Comparison of ENCODE assay signal across 10 cellular contexts in the genomic region with DNA sequence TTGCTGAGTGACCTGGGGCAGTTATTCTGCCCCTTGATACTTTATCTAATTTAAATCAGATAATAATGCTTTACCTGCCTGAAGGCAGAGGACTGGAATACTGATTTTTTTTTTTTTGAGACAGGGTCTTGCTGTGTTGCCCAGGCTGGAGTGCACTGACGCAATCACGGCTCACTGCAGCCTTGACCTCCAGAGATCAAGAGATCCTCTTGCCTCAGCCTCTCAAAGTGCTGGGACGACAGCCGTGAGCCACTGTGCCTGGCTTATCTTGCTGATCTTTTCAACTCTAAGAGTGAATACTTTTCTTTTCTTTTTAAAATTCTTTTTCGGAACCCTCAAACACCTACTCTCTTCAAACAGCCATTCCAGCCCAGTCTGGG. TPM values are rescaled to one million over a fixed set of nuclear protein-coding genes. Genes with fewer than 3 reads are reported as not detected.
DNase-seq lines count a peak whose midpoint lies in the region; ATAC-seq, FAIRE-seq and TF ChIP-seq lines count a peak whose summit lies in the region.
"Had no signal": no experiment of that assay in that cellular context is flagged by ENCODE, and none has a peak within 500 bp of the region (broad histone marks: within the 10 kb centered on the region; RNA-seq: fewer than 3 reads in every experiment).

No MANE protein-coding gene starts in this region.

- H3K36me3 Mint-ChIP-seq in central memory CD8-positive, alpha-beta T cell (ENCODE audit: insufficient read depth): peaks cover 4% of the 10 kb centered on the region
- H3K36me3 Mint-ChIP-seq in nephron (ENCODE audit: low read depth): no peaks in the 10 kb centered on the region

- no peaks in the 10 kb centered on the region for H3K36me3 ChIP-seq in HUES64 (ENCODE audit: insufficient read depth, low read length)
- H3K36me3 ChIP-seq: prostate gland had no signal

- H3K27ac ChIP-seq in A549: no peak overlapping the region
- H3K27ac ChIP-seq in HUES64 (ENCODE audit: low read depth, low read length): no peak overlapping the region
- H3K27ac ChIP-seq: HL-60, prostate gland had no signal

- ATAC-seq in A549 (no peak), GM21390 (IDR thresholded peaks at IDR 0.05; ENCODE audit: unreplicated experiment) (no peak), HG03432 (IDR thresholded peaks at IDR 0.05; ENCODE audit: unreplicated experiment) (no peak)
- ATAC-seq in central memory CD8-positive, alpha-beta T cell (replicated peaks; ENCODE audit: extremely low read depth, poor library complexity, severe bottlenecking): no peak

- TF ChIP-seq EP300 in A549 (IDR thresholded peaks at IDR 0.05): no peak

- H3K4me2 ChIP-seq in A549: peak overlapping the region; percentile 87

- FAIRE-seq in A549 (lab: Jason Lieb, UNC): no peak

- TF ChIP-seq CTCF in A549 (IDR thresholded peaks at IDR 0.05): no peak
- TF ChIP-seq CTCF in nephron (IDR thresholded peaks at IDR 0.05; ENCODE audit: unreplicated experiment in 3 of 3): no peak

- H3K27ac Mint-ChIP-seq in central memory CD8-positive, alpha-beta T cell (ENCODE audit: low read depth): no peak overlapping the region
- peak overlapping the region in 1 of 3 experiments; percentile 21 for H3K27ac Mint-ChIP-seq in nephron

- CTCF ChIA-PET in A549 (lab: Yijun Ruan, JAX): no interaction called here

- H3K9me3 ChIP-seq in A549: no peaks in the 10 kb centered on the region
- H3K9me3 ChIP-seq in HUES64 (ENCODE audit: insufficient read depth, low read depth, low read length): no peaks in the 10 kb centered on the region
- H3K9me3 ChIP-seq: prostate gland had no signal

- H3K4me1 Mint-ChIP-seq in central memory CD8-positive, alpha-beta T cell: peaks cover 33% of the 10 kb centered on the region
- H3K4me1 Mint-ChIP-seq in nephron: peaks cover 36% of the 10 kb centered on the region

- peaks cover 41% of the 10 kb centered on the region for H3K27me3 ChIP-seq in HUES64 (ENCODE audit: insufficient read depth, low read length)

- H3K9ac ChIP-seq in HUES64 (ENCODE audit: low read depth, low read length): no peak overlapping the region

- DNase-seq in A549 (ENCODE audit: low read depth in 1 of 2, low spot score in 1 of 2): no peak
- no peak for DNase-seq in central memory CD8-positive, alpha-beta T cell (ENCODE audit: low spot score in 2 of 2)
- DNase-seq in activated effector memory CD4-positive, alpha-beta T cell treated with Interleukin-2 at 50 U/mL for 16 hours: no peak
- DNase-seq in C1 segment of cervical spinal cord (lab: John Stamatoyannopoulos, UW): no peak

- TF ChIP-seq RAD21 in A549 (conservative IDR thresholded peaks at IDR 0.05 in 1 of 2, IDR thresholded peaks at IDR 0.05 in 1 of 2): no peak

- no peaks in the 10 kb centered on the region for H3K27me3 Mint-ChIP-seq in central memory CD8-positive, alpha-beta T cell
- peaks cover 72% of the 10 kb centered on the region for H3K27me3 Mint-ChIP-seq in nephron (ENCODE audit: low read depth)

- WGBS in A549 (ENCODE audit: missing lambda C conversion rate): 55% methylated on average over 5 of the region's 5 CpGs
- WGBS in HUES64: 85% methylated on average over 5 of the region's 5 CpGs

- H3K4me1 ChIP-seq in A549 (peaks cover 5% of the 10 kb centered on the region; the same call in 2 of the 3 replicates), HUES64 (ENCODE audit: insufficient read depth, low read length) (no peaks in the 10 kb centered on the region)
- H3K4me1 ChIP-seq: prostate gland had no signal

- TF ChIP-seq POLR2A in A549 (IDR thresholded peaks at IDR 0.05; ENCODE audit: low read length): no peak

- peak overlapping the region; percentile 92 for H3K4me3 Mint-ChIP-seq in central memory CD8-positive, alpha-beta T cell
- peak overlapping the region; percentile 73 to 81 (median 79) for H3K4me3 Mint-ChIP-seq in nephron

- H3K4me3 ChIP-seq in A549 (peak overlapping the region; percentile 77), HUES64 (ENCODE audit: low read length) (peak overlapping the region; percentile 69)

- H3K9me3 Mint-ChIP-seq in central memory CD8-positive, alpha-beta T cell: no peaks in the 10 kb centered on the region
- no peaks in the 10 kb centered on the region for H3K9me3 Mint-ChIP-seq in nephron

- POLR2A ChIA-PET in A549 (lab: Yijun Ruan, JAX): no interaction called here

TF ChIP-seq in A549, 52 proteins besides CTCF, POLR2A, EP300 and RAD21:
- TF ChIP-seq HDAC2 (IDR thresholded peaks at IDR 0.05) (no peak), RNF2 (IDR thresholded peaks at IDR 0.05; ENCODE audit: borderline replicate concordance, low read depth) (no peak), CBX8 (IDR thresholded peaks at IDR 0.05) (0 out of 2 replicates have a peak, but pooled peaks have one; percentile 55), HOXA7 (CRISPR knock-in tag; IDR thresholded peaks at IDR 0.05) (no peak), ZC3H11A (IDR thresholded peaks at IDR 0.05) (no peak), BHLHE40 (IDR thresholded peaks at IDR 0.05; ENCODE audit: low read depth, low read length) (no peak)

RNA-seq across cellular contexts. Expression of gene B4GALNT3, which starts 0.7 kb away (rescaled TPM):
- polyA plus RNA-seq in A549 (2011; rRNA removed) (0.53 and 0.79 TPM in 2 replicates), A549 (2017; fragmentation: RNase III; extraction: RNeasy Plus Mini Kit Qiagen cat#74134 plus additional on column Dnase treatment) (0.26 to 0.43 TPM (median 0.28 TPM) in 3 replicates)
- 0.53 and 0.80 TPM in 2 replicates for polyA plus RNA-seq in A549 (2012; cell fraction: cytosol; rRNA removed)
- polyA plus RNA-seq in A549 (2012; cell fraction: nucleus; rRNA removed): 0.97 and 1.2 TPM in 2 replicates
- polyA minus RNA-seq in A549 (2011; rRNA and poly(A)+ RNA removed): 0.49 and 1.9 TPM in 2 replicates
- 8.0 TPM for polyA plus RNA-seq in HUES64 (2013, experiment 1 of 2)
- polyA plus RNA-seq in HUES64 (2013, experiment 2 of 2): 10.1 TPM

RNA-seq across cellular contexts. Expression of gene CCDC77, which starts 57.6 kb away (rescaled TPM):
- polyA plus RNA-seq in A549 (2011; rRNA removed) (15.6 and 23.1 TPM in 2 replicates), A549 (2017; fragmentation: RNase III; extraction: RNeasy Plus Mini Kit Qiagen cat#74134 plus additional on column Dnase treatment) (15.4 to 16.4 TPM (median 16.3 TPM) in 3 replicates)
- 6.0 and 7.1 TPM in 2 replicates for polyA plus RNA-seq in A549 (2012; cell fraction: cytosol; rRNA removed)
- polyA plus RNA-seq in A549 (2012; cell fraction: nucleus; rRNA removed): 5.5 and 11.8 TPM in 2 replicates
- 8.7 and 12.7 TPM in 2 replicates for polyA minus RNA-seq in A549 (2011; rRNA and poly(A)+ RNA removed)
- polyA plus RNA-seq in HUES64 (2013, experiment 1 of 2): 24.4 TPM
- 21.5 TPM for polyA plus RNA-seq in HUES64 (2013, experiment 2 of 2)
